In genomic region chr7:116804459-116804858, GRCh38 we compare ENCODE assay signal across 14 cellular contexts.
"Had no signal": no experiment of that assay in that cellular context is flagged by ENCODE, and none has a peak within 500 bp of the region (broad histone marks: within the 10 kb centered on the region; RNA-seq: fewer than 3 reads in every experiment).

No MANE protein-coding gene starts in this region.

- H3K9ac ChIP-seq: parathyroid adenoma had no signal

- H3K27me3 ChIP-seq: heart right ventricle, upper lobe of right lung had no signal

- H3K9me3 ChIP-seq: heart right ventricle, upper lobe of right lung had no signal

- H2AFZ ChIP-seq: parathyroid adenoma had no signal

- H3K9me3 Mint-ChIP-seq: activated B cell treated with CpG ODN at 0.5 μM for 24 hours; activated CD4-positive, alpha-beta T cell treated with anti-CD3 and anti-CD28 coated beads, Interleukin-2, amount 10 ng/mL, durations not matched to agents 7 days and 5 days; activated naive CD4-positive, alpha-beta T cell treated with anti-CD3 and anti-CD28 coated beads, Interleukin-2, amount 50 U/mL, for 24 hours; stimulated activated naive B cell treated with anti-CD40 and anti-IgM and Interleukin-4, amounts not matched to agents 10 μg/mL and 1 μg/mL and 100 μg/mL, for 72 hours had no signal

- H3K27ac ChIP-seq: parathyroid adenoma, upper lobe of right lung had no signal

- H3K4me3 ChIP-seq: heart right ventricle, upper lobe of right lung had no signal

- H3K4me1 ChIP-seq: parathyroid adenoma had no signal

- DNase-seq: activated B cell treated with CpG ODN at 0.5 μM for 24 hours; activated CD4-positive, alpha-beta T cell treated with anti-CD3 and anti-CD28 coated beads, Interleukin-2, amount 10 ng/mL, durations not matched to agents 7 days and 5 days; caudate nucleus; cortex of kidney; effector CD8-positive, alpha-beta T cell; foreskin melanocyte; naive B cell; stimulated activated CD4-positive, alpha-beta T cell treated with anti-CD3 and anti-CD28 coated beads, Interleukin-2, amount 100 ng/mL, for 24 hours; stimulated activated naive B cell treated with anti-CD40 and anti-IgM and Interleukin-4, amounts not matched to agents 10 μg/mL and 1 μg/mL and 100 μg/mL, for 72 hours; T-helper 17 cell; upper lobe of right lung had no signal

- H3K36me3 ChIP-seq: heart right ventricle, upper lobe of right lung had no signal

- H3K36me3 Mint-ChIP-seq: activated naive CD4-positive, alpha-beta T cell treated with anti-CD3 and anti-CD28 coated beads, Interleukin-2, amount 50 U/mL, for 24 hours; naive B cell; stimulated activated naive B cell treated with anti-CD40 and anti-IgM and Interleukin-4, amounts not matched to agents 10 μg/mL and 1 μg/mL and 100 μg/mL, for 72 hours had no signal

- H3K27ac Mint-ChIP-seq: activated B cell treated with CpG ODN at 0.5 μM for 24 hours; activated CD4-positive, alpha-beta T cell treated with anti-CD3 and anti-CD28 coated beads, Interleukin-2, amount 10 ng/mL, durations not matched to agents 7 days and 5 days; activated naive CD4-positive, alpha-beta T cell treated with anti-CD3 and anti-CD28 coated beads, Interleukin-2, amount 50 U/mL, for 24 hours; naive B cell; stimulated activated naive B cell treated with anti-CD40 and anti-IgM and Interleukin-4, amounts not matched to agents 10 μg/mL and 1 μg/mL and 100 μg/mL, for 72 hours; T-helper 17 cell had no signal

- H3K4me1 Mint-ChIP-seq: activated naive CD4-positive, alpha-beta T cell treated with anti-CD3 and anti-CD28 coated beads, Interleukin-2, amount 50 U/mL, for 24 hours had no signal

- H3K4me3 Mint-ChIP-seq: activated B cell treated with CpG ODN at 0.5 μM for 24 hours; activated CD4-positive, alpha-beta T cell treated with anti-CD3 and anti-CD28 coated beads, Interleukin-2, amount 10 ng/mL, durations not matched to agents 7 days and 5 days; activated naive CD4-positive, alpha-beta T cell treated with anti-CD3 and anti-CD28 coated beads, Interleukin-2, amount 50 U/mL, for 24 hours; naive B cell; stimulated activated naive B cell treated with anti-CD40 and anti-IgM and Interleukin-4, amounts not matched to agents 10 μg/mL and 1 μg/mL and 100 μg/mL, for 72 hours; T-helper 17 cell had no signal
